8 cellular contexts compared by ENCODE assay signal in genomic region chr11:68099474-68100405, GRCh38. TPM values are rescaled to one million over a fixed set of nuclear protein-coding genes. Genes with fewer than 3 reads are reported as not detected.
DNase-seq lines count a peak whose midpoint lies in the region; ATAC-seq and TF ChIP-seq lines count a peak whose summit lies in the region.

No MANE protein-coding gene starts in this region.

- peak overlapping the region; percentile 19 for H3K4me3 ChIP-seq in CD8-positive, alpha-beta T cell (ENCODE audit: low read depth, low read length)

- H3K36me3 Mint-ChIP-seq in CD8-positive, alpha-beta T cell: peaks cover 2% of the 10 kb centered on the region
- no peaks in the 10 kb centered on the region for H3K36me3 Mint-ChIP-seq in activated CD4-positive, alpha-beta T cell treated with anti-CD3 and anti-CD28 coated beads, Interleukin-2, amount 10 ng/mL, durations not matched to agents 7 days and 5 days (ENCODE audit: low read depth)
- peaks cover 8 to 10% of the 10 kb centered on the region in 2 donors for H3K36me3 Mint-ChIP-seq in stimulated activated naive B cell treated with anti-CD40 and anti-IgM and Interleukin-4, amounts not matched to agents 10 μg/mL and 1 μg/mL and 100 μg/mL, for 72 hours

- ATAC-seq in CD8-positive, alpha-beta T cell: peak; percentile 66
- peak; percentile 44 to 54 for ATAC-seq in left cardiac atrium
- ATAC-seq in stimulated activated naive B cell treated with anti-CD40 and anti-IgM and Interleukin-4, amounts not matched to agents 10 μg/mL and 1 μg/mL and 100 μg/mL, for 72 hours (replicated peaks): peak; percentile 94
- no peak for ATAC-seq in GM18520 (IDR thresholded peaks at IDR 0.05; ENCODE audit: unreplicated experiment)

- no peak for TF ChIP-seq CTCF in CD8-positive, alpha-beta T cell (IDR thresholded peaks at IDR 0.05)

- H3K4me3 Mint-ChIP-seq in CD8-positive, alpha-beta T cell: peak overlapping the region; percentile 66
- no peak overlapping the region for H3K4me3 Mint-ChIP-seq in activated CD4-positive, alpha-beta T cell treated with anti-CD3 and anti-CD28 coated beads, Interleukin-2, amount 10 ng/mL, durations not matched to agents 7 days and 5 days
- H3K4me3 Mint-ChIP-seq in stimulated activated naive B cell treated with anti-CD40 and anti-IgM and Interleukin-4, amounts not matched to agents 10 μg/mL and 1 μg/mL and 100 μg/mL, for 72 hours: peak overlapping the region; percentile 29 to 37

- peak overlapping the region; percentile 86 for H3K27ac Mint-ChIP-seq in CD8-positive, alpha-beta T cell
- H3K27ac Mint-ChIP-seq in activated CD4-positive, alpha-beta T cell treated with anti-CD3 and anti-CD28 coated beads, Interleukin-2, amount 10 ng/mL, durations not matched to agents 7 days and 5 days: peak overlapping the region; percentile 66
- peak overlapping the region; percentile 67 for H3K27ac Mint-ChIP-seq in stimulated activated naive B cell treated with anti-CD40 and anti-IgM and Interleukin-4, amounts not matched to agents 10 μg/mL and 1 μg/mL and 100 μg/mL, for 72 hours

- intact Hi-C loops in CD8-positive, alpha-beta T cell (cut with DNase I, micrococcal nuclease): no loop called here
- intact Hi-C loops in left cardiac atrium (cut with DNase I): no loop called here

- CTCF ChIA-PET in CD8-positive, alpha-beta T cell (lab: Charles Lee): interaction anchor here (0.6 to 1.3 kb wide), 2 partner anchors 10 to 926 kb away, joined by 3 read pairs; no protein-coding TSS in a partner anchor
- CTCF ChIA-PET in activated CD4-positive, alpha-beta T cell treated with anti-CD3 and anti-CD28 coated beads, Interleukin-2, amount 10 ng/mL, durations not matched to agents 7 days and 5 days (lab: Charles Lee): interaction anchor here (0.7 to 0.9 kb wide), 2 partner anchors 38 to 166 kb away, joined by 3 read pairs; no protein-coding TSS in a partner anchor

- H3K4me1 Mint-ChIP-seq in CD8-positive, alpha-beta T cell (ENCODE audit: low read depth): peaks cover 22% of the 10 kb centered on the region
- peaks cover 17% of the 10 kb centered on the region for H3K4me1 Mint-ChIP-seq in activated CD4-positive, alpha-beta T cell treated with anti-CD3 and anti-CD28 coated beads, Interleukin-2, amount 10 ng/mL, durations not matched to agents 7 days and 5 days
- H3K4me1 Mint-ChIP-seq in stimulated activated naive B cell treated with anti-CD40 and anti-IgM and Interleukin-4, amounts not matched to agents 10 μg/mL and 1 μg/mL and 100 μg/mL, for 72 hours: peaks cover 14 to 32% of the 10 kb centered on the region in 2 donors

- peaks cover 13% of the 10 kb centered on the region for H3K4me1 ChIP-seq in CD8-positive, alpha-beta T cell (ENCODE audit: insufficient read depth, low read length)

- in situ Hi-C loops in ACHN (cut with HindIII; ENCODE audit: low pct_ligation_motif_present, low pct_unique_long_range_greater_than_20kb, low sequenced_read_pairs): no loop called here

- no peaks in the 10 kb centered on the region for H3K36me3 ChIP-seq in CD8-positive, alpha-beta T cell (ENCODE audit: insufficient read depth, low read length)

- H3K9me3 Mint-ChIP-seq in CD8-positive, alpha-beta T cell: no peaks in the 10 kb centered on the region
- no peaks in the 10 kb centered on the region for H3K9me3 Mint-ChIP-seq in activated CD4-positive, alpha-beta T cell treated with anti-CD3 and anti-CD28 coated beads, Interleukin-2, amount 10 ng/mL, durations not matched to agents 7 days and 5 days
- H3K9me3 Mint-ChIP-seq in stimulated activated naive B cell treated with anti-CD40 and anti-IgM and Interleukin-4, amounts not matched to agents 10 μg/mL and 1 μg/mL and 100 μg/mL, for 72 hours: no peaks in the 10 kb centered on the region

- peak in 6 of 7 experiments; percentile 11 to 62 (median 46) for DNase-seq in CD8-positive, alpha-beta T cell
- DNase-seq in HuH-7 (ENCODE audit: low spot score) (peak; percentile 90), left cardiac atrium (peak; percentile 71), ACHN (no peak), occipital lobe (lab: John Stamatoyannopoulos, UW) (no peak)
- peak; percentile 42 for DNase-seq in activated CD4-positive, alpha-beta T cell treated with anti-CD3 and anti-CD28 coated beads, Interleukin-2, amount 10 ng/mL, durations not matched to agents 7 days and 5 days
- no peak for DNase-seq in stimulated activated naive B cell treated with anti-CD40 and anti-IgM and Interleukin-4, amounts not matched to agents 10 μg/mL and 1 μg/mL and 100 μg/mL, for 72 hours

- POLR2A ChIA-PET in CD8-positive, alpha-beta T cell (lab: Charles Lee): interaction anchor here (1.1 kb wide), 1 partner anchor 18 kb away, joined by 3 read pairs; no protein-coding TSS in a partner anchor
- POLR2A ChIA-PET in activated CD4-positive, alpha-beta T cell treated with anti-CD3 and anti-CD28 coated beads, Interleukin-2, amount 10 ng/mL, durations not matched to agents 7 days and 5 days (lab: Charles Lee): no interaction called here

- no peaks in the 10 kb centered on the region for H3K27me3 Mint-ChIP-seq in CD8-positive, alpha-beta T cell (ENCODE audit: low read depth)
- no peaks in the 10 kb centered on the region for H3K27me3 Mint-ChIP-seq in activated CD4-positive, alpha-beta T cell treated with anti-CD3 and anti-CD28 coated beads, Interleukin-2, amount 10 ng/mL, durations not matched to agents 7 days and 5 days
- no peaks in the 10 kb centered on the region for H3K27me3 Mint-ChIP-seq in stimulated activated naive B cell treated with anti-CD40 and anti-IgM and Interleukin-4, amounts not matched to agents 10 μg/mL and 1 μg/mL and 100 μg/mL, for 72 hours

- H3K9me3 ChIP-seq in CD8-positive, alpha-beta T cell (ENCODE audit: low read length): no peaks in the 10 kb centered on the region

- peak overlapping the region; percentile 11 for H3K27ac ChIP-seq in CD8-positive, alpha-beta T cell (ENCODE audit: low read depth, low read length)

- no peaks in the 10 kb centered on the region for H3K27me3 ChIP-seq in CD8-positive, alpha-beta T cell (ENCODE audit: insufficient read depth, low read length)

RNA-seq across cellular contexts. Expression of gene CHKA, which starts 21.4 kb away (rescaled TPM):
- total RNA-seq in CD8-positive, alpha-beta T cell: 10 to 100 TPM; 50.2 to 54.6 TPM
- total RNA-seq in activated CD4-positive, alpha-beta T cell treated with anti-CD3 and anti-CD28 coated beads, Interleukin-2, amount 10 ng/mL, durations not matched to agents 7 days and 5 days: 1 to 10 TPM; 4.5 to 6.3 TPM
- total RNA-seq in left cardiac atrium (10 to 100 TPM in 1 of 2 donors, 1 to 10 TPM in 1; 7.8 to 11.8 TPM), occipital lobe (32.8 TPM)

Comparison
In these comparisons a context has a peak if more than half of its experiments do, and no peak if none do; other contexts are left out.
1. DNase-seq: peak in CD8-positive, alpha-beta T cell (6 of 7), HuH-7 (single experiment), activated CD4-positive, alpha-beta T cell treated with anti-CD3 and anti-CD28 coated beads, Interleukin-2, amount 10 ng/mL, durations not matched to agents 7 days and 5 days (single experiment) and left cardiac atrium (single experiment); none in stimulated activated naive B cell treated with anti-CD40 and anti-IgM and Interleukin-4, amounts not matched to agents 10 μg/mL and 1 μg/mL and 100 μg/mL, for 72 hours (single experiment), ACHN (single experiment) and occipital lobe (single experiment).
2. Peak in every context shown above with its lines, with median percentiles within 50 percentile points of each other: H3K27ac Mint-ChIP-seq.